Comparison of ENCODE assay signal across 9 cellular contexts in the genomic region with DNA sequence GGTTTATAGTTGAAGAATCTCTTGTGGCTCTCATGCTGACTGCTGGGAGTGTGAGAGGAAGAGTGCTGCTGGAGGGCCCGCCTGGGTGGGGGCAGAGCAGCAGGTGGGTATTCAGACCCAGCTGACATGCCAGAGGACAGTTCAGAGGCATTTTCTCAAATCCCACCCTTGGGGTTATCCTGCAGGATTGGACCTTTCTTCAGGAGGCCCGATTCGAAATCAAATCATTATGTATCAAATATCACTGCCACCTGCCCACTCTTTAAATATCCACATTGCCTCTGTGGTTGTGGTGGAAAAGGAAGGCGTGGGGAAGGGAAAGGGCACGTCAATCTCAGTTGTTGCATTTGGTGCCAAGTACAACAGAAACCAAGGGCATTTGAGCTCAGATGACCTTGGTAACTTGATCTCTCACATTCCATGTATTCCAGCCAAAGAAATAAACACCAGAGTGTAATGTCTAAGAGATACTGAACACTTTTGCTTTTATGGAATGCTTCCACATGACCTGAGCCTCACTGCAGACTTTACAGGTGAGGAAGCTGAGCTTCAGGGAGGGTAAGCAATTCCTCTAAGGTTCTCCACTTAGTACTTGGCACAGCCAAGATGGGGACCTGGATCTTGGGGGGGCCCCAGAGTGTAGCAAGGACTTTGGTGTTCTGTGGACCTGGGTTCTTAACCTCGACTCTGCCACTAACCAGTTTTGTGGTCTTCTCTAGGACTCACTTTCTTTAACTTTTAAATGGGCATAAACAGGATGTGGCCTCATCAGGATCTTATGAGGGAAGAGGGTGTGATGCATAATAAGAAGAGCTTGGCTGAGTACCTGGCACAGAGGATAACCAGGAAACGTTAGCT.
DNase-seq lines count a peak whose midpoint lies in the region; ATAC-seq and TF ChIP-seq lines count a peak whose summit lies in the region.
"Had no signal": no experiment of that assay in that cellular context is flagged by ENCODE, and none has a peak within 500 bp of the region (broad histone marks: within the 10 kb centered on the region; RNA-seq: fewer than 3 reads in every experiment).

No MANE protein-coding gene starts in this region.

- H3K9me3 Mint-ChIP-seq in activated naive CD8-positive, alpha-beta T cell treated with anti-CD3 and anti-CD28 coated beads, Interleukin-2, amount 50 U/mL, for 24 hours: no peaks in the 10 kb centered on the region

- intact Hi-C loops in testis (cut with DNase I; ENCODE audit: low total_unique reads): no loop called here

- TF ChIP-seq POLR2A in testis (IDR thresholded peaks at IDR 0.05): no peak

- peak overlapping the region; percentile 24 for H3K27ac Mint-ChIP-seq in activated naive CD8-positive, alpha-beta T cell treated with anti-CD3 and anti-CD28 coated beads, Interleukin-2, amount 50 U/mL, for 24 hours

- TF ChIP-seq CTCF in testis (IDR thresholded peaks at IDR 0.05): no peak

- peaks cover 44% of the 10 kb centered on the region for H3K4me1 Mint-ChIP-seq in activated naive CD8-positive, alpha-beta T cell treated with anti-CD3 and anti-CD28 coated beads, Interleukin-2, amount 50 U/mL, for 24 hours

- peak; percentile 53 for ATAC-seq in activated naive CD8-positive, alpha-beta T cell treated with anti-CD3 and anti-CD28 coated beads, Interleukin-2, amount 50 U/mL, for 24 hours
- no peak for ATAC-seq in GM21717 (IDR thresholded peaks at IDR 0.05; ENCODE audit: unreplicated experiment)

- H3K27ac ChIP-seq in layer of hippocampus (ENCODE audit: low read depth, low read length): peak overlapping the region; percentile 85
- H3K27ac ChIP-seq in testis: peak overlapping the region; percentile 41 to 65

- H3K36me3 Mint-ChIP-seq in activated naive CD8-positive, alpha-beta T cell treated with anti-CD3 and anti-CD28 coated beads, Interleukin-2, amount 50 U/mL, for 24 hours (ENCODE audit: low read depth): peaks cover 6% of the 10 kb centered on the region

- no peaks in the 10 kb centered on the region for H3K9me3 ChIP-seq in testis

- H3K27me3 ChIP-seq in layer of hippocampus (ENCODE audit: control insufficient read depth, insufficient read depth, low read length): no peaks in the 10 kb centered on the region
- H3K27me3 ChIP-seq in testis: no peaks in the 10 kb centered on the region

- no peaks in the 10 kb centered on the region for H3K36me3 ChIP-seq in testis (ENCODE audit: low read depth, missing control alignments)

- DNase-seq in NCI-H2196 (lab: John Stamatoyannopoulos, UW; ENCODE audit: unreplicated experiment) (peak; percentile 12), NCI-H2196 treated with DMSO at 0.1 percent for 48 hours (lab: John Stamatoyannopoulos, UW; ENCODE audit: unreplicated experiment) (no peak), testis (peak; percentile 35), SKM-1 treated with dmso at 0.1 percent for 144 hours (lab: John Stamatoyannopoulos, UW; ENCODE audit: unreplicated experiment) (no peak)
- no peak for DNase-seq in activated naive CD8-positive, alpha-beta T cell treated with anti-CD3 and anti-CD28 coated beads, Interleukin-2, amount 50 U/mL, for 24 hours
- no peak for DNase-seq in stimulated activated naive CD4-positive, alpha-beta T cell (lab: John Stamatoyannopoulos, UW)
- DNase-seq: KG1 had no signal

- H3K27me3 Mint-ChIP-seq in activated naive CD8-positive, alpha-beta T cell treated with anti-CD3 and anti-CD28 coated beads, Interleukin-2, amount 50 U/mL, for 24 hours: no peaks in the 10 kb centered on the region

- H3K4me3 Mint-ChIP-seq in activated naive CD8-positive, alpha-beta T cell treated with anti-CD3 and anti-CD28 coated beads, Interleukin-2, amount 50 U/mL, for 24 hours: no peak overlapping the region

- H3K4me3 ChIP-seq in testis: no peak overlapping the region

- H3K4me1 ChIP-seq in testis: peaks cover 40% of the 10 kb centered on the region

- 41 to 52% methylated on average over 7 of the region's 7 CpGs for WGBS in testis, 2 donors

Comparison
In these comparisons a context has a peak if more than half of its experiments do, and no peak if none do; other contexts are left out.
1. DNase-seq: peak in NCI-H2196 (single experiment) and testis (single experiment); none in NCI-H2196 treated with DMSO at 0.1 percent for 48 hours (single experiment), activated naive CD8-positive, alpha-beta T cell treated with anti-CD3 and anti-CD28 coated beads, Interleukin-2, amount 50 U/mL, for 24 hours (single experiment), stimulated activated naive CD4-positive, alpha-beta T cell (0 of 6) and SKM-1 treated with dmso at 0.1 percent for 144 hours (single experiment).